Comparison of ENCODE assay signal across 9 cellular contexts in genomic region chr7:155371884-155372781, GRCh38.
DNase-seq lines count a peak whose midpoint lies in the region; ATAC-seq and TF ChIP-seq lines count a peak whose summit lies in the region.
"Had no signal": no experiment of that assay in that cellular context is flagged by ENCODE, and none has a peak within 500 bp of the region (broad histone marks: within the 10 kb centered on the region; RNA-seq: fewer than 3 reads in every experiment).

No MANE protein-coding gene starts in this region.

- H3K27ac ChIP-seq in HCT116 (ENCODE audit: low read depth, low read length) (no peak overlapping the region), neural cell (ENCODE audit: low read length) (no peak overlapping the region)
- H3K27ac ChIP-seq: SJSA1 had no signal

- H3K4me1 ChIP-seq in HCT116 (ENCODE audit: control insufficient read depth in 1 of 2, insufficient read depth in 2 of 2, low read length in 2 of 2): peaks cover 3 to 9% of the 10 kb centered on the region in 2 experiments; a peak in 3 of 4 replicates
- H3K4me1 ChIP-seq: SJSA1 had no signal

- TF ChIP-seq EP300 in neural cell (conservative IDR thresholded peaks at IDR 0.05; ENCODE audit: poor library complexity, severe bottlenecking): no peak

- peak; percentile 60 for DNase-seq in GM03348 (ENCODE audit: low spot score)
- DNase-seq in HCT116 (ENCODE audit: low read depth, low spot score): no peak
- no peak for DNase-seq in astrocyte of the spinal cord (ENCODE audit: low read depth, low spot score)
- no peak for DNase-seq in RKO (ENCODE audit: low spot score)
- DNase-seq in NCI-H1048 (lab: John Stamatoyannopoulos, UW): no peak
- DNase-seq in NCI-H69 (lab: John Stamatoyannopoulos, UW): no peak

- in situ Hi-C loops in astrocyte of the spinal cord (cut with HindIII; ENCODE audit: low sequenced_read_pairs): no loop called here

- H3K4me3 ChIP-seq in HCT116 (replicated peaks in 1 of 2; ENCODE audit: low read depth in 1 of 2, low read length in 2 of 2) (no peak overlapping the region), astrocyte of the spinal cord (ENCODE audit: low read depth, low read length) (no peak overlapping the region), neural cell (ENCODE audit: low read length) (no peak overlapping the region)
- H3K4me3 ChIP-seq: SJSA1 had no signal

- no peak overlapping the region for H3K9ac ChIP-seq in HCT116 (ENCODE audit: low read length)
- no peak overlapping the region for H3K9ac ChIP-seq in neural cell (ENCODE audit: low read length)

- TF ChIP-seq CTCF in HCT116 (IDR thresholded peaks at IDR 0.05 in 2 of 3, conservative IDR thresholded peaks at IDR 0.05 in 1 of 3; ENCODE audit: borderline replicate concordance in 1 of 3, insufficient read depth in 1 of 3, low read depth in 2 of 3, low read length in 2 of 3) (peak; percentile 38 to 80 (median 66); a peak in 5 of 6 replicates), astrocyte of the spinal cord (IDR thresholded peaks at IDR 0.05; ENCODE audit: low read depth, low read length) (peak; percentile 2), neural cell (IDR thresholded peaks at IDR 0.05; ENCODE audit: poor library complexity, severe bottlenecking) (no peak)

- no peaks in the 10 kb centered on the region for H3K36me3 ChIP-seq in HCT116 (ENCODE audit: control insufficient read depth in 1 of 2, insufficient read depth in 2 of 2, low read length in 2 of 2)
- H3K36me3 ChIP-seq in neural cell (ENCODE audit: insufficient read depth, low read length): no peaks in the 10 kb centered on the region
- H3K36me3 ChIP-seq: SJSA1 had no signal

- H3K4me2 ChIP-seq in HCT116 (ENCODE audit: low read length) (peak overlapping the region; percentile 47), neural cell (ENCODE audit: low read length) (no peak overlapping the region)

- H2AFZ ChIP-seq in HCT116 (ENCODE audit: low read depth, low read length, poor library complexity, severe bottlenecking): peak overlapping the region; percentile 26
- H2AFZ ChIP-seq in neural cell (ENCODE audit: low read depth, low read length): no peak overlapping the region

- TF ChIP-seq POLR2A in HCT116 (IDR thresholded peaks at IDR 0.05; ENCODE audit: borderline replicate concordance, extremely low read depth, insufficient read depth, insufficient read length): no peak

- H3F3A ChIP-seq in neural cell (ENCODE audit: insufficient read depth, low read length, poor library complexity, severe bottlenecking): no peaks in the 10 kb centered on the region

- peak; percentile 34 for TF ChIP-seq RAD21 in HCT116 (IDR thresholded peaks at IDR 0.05; ENCODE audit: low read depth)
- TF ChIP-seq RAD21 in neural cell (conservative IDR thresholded peaks at IDR 0.05): no peak

- H3K27me3 ChIP-seq in HCT116 (ENCODE audit: insufficient read depth, low read length) (peaks cover 3% of the 10 kb centered on the region; the same call in 1 of the 2 replicates), neural cell (ENCODE audit: insufficient read depth, low read depth, low read length) (peaks cover 87% of the 10 kb centered on the region)

- H3K9me3 ChIP-seq in HCT116 (ENCODE audit: control insufficient read depth in 1 of 2, insufficient read depth in 1 of 2, low read depth in 1 of 2, low read length in 2 of 2) (no peaks in the 10 kb centered on the region), neural cell (ENCODE audit: low read length) (no peaks in the 10 kb centered on the region)

- CTCF ChIA-PET in HCT116 (lab: Charles Lee): interaction anchor here (0.8 kb wide), 1 partner anchor 15 kb away, joined by 3 read pairs; no protein-coding TSS in a partner anchor

- POLR2A ChIA-PET in HCT116 (lab: Charles Lee): no interaction called here

- no TSS peak for BruUV-seq in HCT116 (replicated peaks; lab: Mats Ljungman, UMichigan)

- H4K20me1 ChIP-seq in HCT116 (ENCODE audit: insufficient read depth) (no peaks in the 10 kb centered on the region), neural cell (ENCODE audit: insufficient read depth) (no peaks in the 10 kb centered on the region)

- H3K9me2 ChIP-seq in HCT116 (ENCODE audit: insufficient read depth) (no peaks in the 10 kb centered on the region), neural cell (ENCODE audit: insufficient read depth, low read length) (no peaks in the 10 kb centered on the region)

- ATAC-seq in HCT116: peak; percentile 91
- no peak for ATAC-seq in GM18870 (IDR thresholded peaks at IDR 0.05; ENCODE audit: unreplicated experiment)

- RAD21 ChIA-PET in HCT116 (lab: Charles Lee; ENCODE audit: low non-redundant PET in 1 of 2, low total read pairs in 2 of 2, uncharacterized antibody in 2 of 2, unreplicated experiment in 2 of 2): no interaction called here

- H3K79me2 ChIP-seq in HCT116 (ENCODE audit: insufficient read depth, low read length) (no peaks in the 10 kb centered on the region), neural cell (replicated peaks; ENCODE audit: insufficient read depth, low read length) (no peaks in the 10 kb centered on the region)

- intact Hi-C loops in HCT116 (cut with micrococcal nuclease): no loop called here

TF ChIP-seq in HCT116, 20 proteins besides CTCF, POLR2A, EP300 and RAD21 (continues in another document):
- TF ChIP-seq POLR2AphosphoS5 (IDR thresholded peaks at IDR 0.05; ENCODE audit: low read depth, low read length): no peak
- TF ChIP-seq ATF3 (IDR thresholded peaks at IDR 0.05): no peak
- no peak for TF ChIP-seq SP1 (IDR thresholded peaks at IDR 0.05; ENCODE audit: low read depth)
- no peak for TF ChIP-seq ZBTB33 (IDR thresholded peaks at IDR 0.05; ENCODE audit: extremely low read depth, insufficient replicate concordance, low read length)

TF ChIP-seq in neural cell, 6 proteins besides CTCF, POLR2A, EP300 and RAD21:
- TF ChIP-seq POLR2AphosphoS5 (IDR thresholded peaks at IDR 0.05): no peak
- peak; percentile 67 for TF ChIP-seq EZH2 (IDR thresholded peaks at IDR 0.05; ENCODE audit: borderline replicate concordance, insufficient read depth, low read length, poor library complexity, severe bottlenecking)
